10 cellular contexts compared by ENCODE assay signal in genomic region chr17:46061435-46061834, GRCh38.
DNase-seq lines count a peak whose midpoint lies in the region; ATAC-seq and TF ChIP-seq lines count a peak whose summit lies in the region.
"Had no signal": no experiment of that assay in that cellular context is flagged by ENCODE, and none has a peak within 500 bp of the region (broad histone marks: within the 10 kb centered on the region; RNA-seq: fewer than 3 reads in every experiment).

No MANE protein-coding gene starts in this region.

- peaks cover 4% of the 10 kb centered on the region; the same call in 1 of the 2 replicates for H4K20me1 ChIP-seq in OCI-LY3 (ENCODE audit: insufficient read depth, low read length)

- DNase-seq in heart left ventricle: no peak
- DNase-seq in left ventricle myocardium superior: no peak
- peak; percentile 27 for DNase-seq in fibroblast of peridontal ligament (ENCODE audit: extremely low read depth)
- no peak for DNase-seq in upper lobe of right lung
- DNase-seq in activated naive CD4-positive, alpha-beta T cell treated with anti-CD3 and anti-CD28 coated beads, Interleukin-2, amount 50 U/mL, for 72 hours (ENCODE audit: low spot score in 2 of 2): no peak
- DNase-seq in activated naive CD4-positive, alpha-beta T cell treated with Interleukin-2 at 50 U/mL for 16 hours: no peak
- DNase-seq: NCI-H1436 had no signal

- no peak overlapping the region for H3K4me2 ChIP-seq in OCI-LY3 (ENCODE audit: low read length)

- intact Hi-C loops in heart left ventricle (cut with DNase I) (loop anchor here in 1 of 10 donors (5.0 kb wide), 1 partner anchor 131 kb away; the partner anchor contains the start of gene KANSL1), left ventricle myocardium superior (cut with micrococcal nuclease) (no loop called here), upper lobe of right lung (cut with DNase I) (no loop called here)

- H2AFZ ChIP-seq in OCI-LY3 (ENCODE audit: low read depth, low read length): no peak overlapping the region

- no peak overlapping the region for H3K4me3 ChIP-seq in heart left ventricle
- H3K4me3 ChIP-seq in OCI-LY3 (ENCODE audit: low read length): no peak overlapping the region
- no peak overlapping the region for H3K4me3 ChIP-seq in upper lobe of right lung

- H3K9ac ChIP-seq in OCI-LY3 (ENCODE audit: low read length): no peak overlapping the region

- H3K27ac ChIP-seq in heart left ventricle (no peak overlapping the region), OCI-LY3 (ENCODE audit: low read length) (no peak overlapping the region), upper lobe of right lung (no peak overlapping the region)
- H3K27ac ChIP-seq: epithelial cell of prostate had no signal

- H3K36me3 Mint-ChIP-seq in activated naive CD4-positive, alpha-beta T cell treated with anti-CD3 and anti-CD28 coated beads, Interleukin-2, amount 50 U/mL, for 72 hours: peaks cover 0 to 22% of the 10 kb centered on the region in 2 donors

- peaks cover 0 to 78% (median 38%) of the 10 kb centered on the region in 9 donors for H3K36me3 ChIP-seq in heart left ventricle
- peaks cover 19% of the 10 kb centered on the region for H3K36me3 ChIP-seq in OCI-LY3 (replicated peaks; ENCODE audit: low read depth, low read length)
- peaks cover 36% of the 10 kb centered on the region for H3K36me3 ChIP-seq in upper lobe of right lung

- H3K9me3 ChIP-seq in heart left ventricle: no peaks in the 10 kb centered on the region
- no peaks in the 10 kb centered on the region for H3K9me3 ChIP-seq in OCI-LY3 (ENCODE audit: insufficient read depth, low read length)
- no peaks in the 10 kb centered on the region for H3K9me3 ChIP-seq in upper lobe of right lung

- TF ChIP-seq POLR2A in heart left ventricle (IDR thresholded peaks at IDR 0.05): no peak

- ATAC-seq in heart left ventricle: no peak
- ATAC-seq in left ventricle myocardium superior: no peak
- peak; percentile 59 for ATAC-seq in upper lobe of right lung
- ATAC-seq in HG03378 (IDR thresholded peaks at IDR 0.05; ENCODE audit: unreplicated experiment): no peak
- ATAC-seq in activated naive CD4-positive, alpha-beta T cell treated with anti-CD3 and anti-CD28 coated beads, Interleukin-2, amount 50 U/mL, for 72 hours: no peak

- H3K27me3 ChIP-seq in heart left ventricle: no peaks in the 10 kb centered on the region
- no peaks in the 10 kb centered on the region for H3K27me3 ChIP-seq in OCI-LY3 (ENCODE audit: low read depth, low read length)
- H3K27me3 ChIP-seq in upper lobe of right lung: no peaks in the 10 kb centered on the region

- H3K79me2 ChIP-seq in OCI-LY3 (ENCODE audit: low read length): no peaks in the 10 kb centered on the region

- WGBS in heart left ventricle, 4 donors: 94 to 99% (median 97%) methylated on average over 5 of the region's 5 CpGs

- TF ChIP-seq CTCF in heart left ventricle (IDR thresholded peaks at IDR 0.05): peak in 8 of 12 donors; percentile 19 to 52 (median 39)
- TF ChIP-seq CTCF in OCI-LY3 (IDR thresholded peaks at IDR 0.05; ENCODE audit: low read depth, low read length): 0 out of 2 replicates have a peak, but pooled peaks have one; percentile 13
- peak; percentile 40 for TF ChIP-seq CTCF in upper lobe of right lung (IDR thresholded peaks at IDR 0.05)

- H3K27ac Mint-ChIP-seq in activated naive CD4-positive, alpha-beta T cell treated with anti-CD3 and anti-CD28 coated beads, Interleukin-2, amount 50 U/mL, for 72 hours: no peak overlapping the region

- no peaks in the 10 kb centered on the region for H3K9me3 Mint-ChIP-seq in activated naive CD4-positive, alpha-beta T cell treated with anti-CD3 and anti-CD28 coated beads, Interleukin-2, amount 50 U/mL, for 72 hours

- H3K4me1 ChIP-seq in heart left ventricle (peaks cover 0 to 19% (median 9%) of the 10 kb centered on the region in 12 donors), OCI-LY3 (ENCODE audit: low read length) (no peaks in the 10 kb centered on the region), upper lobe of right lung (peaks cover 3% of the 10 kb centered on the region)
